In the genomic region with DNA sequence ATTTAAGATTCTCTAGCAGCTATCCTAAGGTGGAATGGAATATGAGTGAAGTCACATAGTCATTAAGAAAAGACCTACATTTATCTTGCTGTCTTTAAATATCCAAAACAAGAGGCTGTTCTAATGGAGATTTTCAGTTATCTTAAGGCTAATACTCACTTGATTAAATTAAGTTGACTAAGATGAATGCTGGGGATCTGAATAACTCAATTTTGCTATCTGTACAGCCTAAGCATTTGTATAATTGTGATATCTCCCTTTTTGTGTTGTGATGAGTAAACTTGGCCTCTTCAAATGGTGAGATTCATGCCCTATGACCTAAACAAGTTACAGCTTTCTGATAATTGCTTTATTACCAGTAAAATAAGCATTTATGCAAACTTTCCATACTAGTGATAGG, we compare ENCODE assay signal across 17 cellular contexts.
"Had no signal": no experiment of that assay in that cellular context is flagged by ENCODE, and none has a peak within 500 bp of the region (broad histone marks: within the 10 kb centered on the region; RNA-seq: fewer than 3 reads in every experiment).

No MANE protein-coding gene starts in this region.

- DNase-seq: KBM-7, MM.1S, NCI-H1092 treated with DMSO at 0.1 percent for 48 hours, NCI-H1436, NCI-H187, NCI-H2029, NCI-H2081 treated with DMSO at 0.1 percent for 48 hours, NCI-H2171 treated with DMSO at 0.1 percent for 48 hours, NCI-H345, NCI-H446 treated with DMSO at 0.1 percent for 48 hours, NCI-H510A treated with DMSO at 0.1 percent for 48 hours, NCI-H526, Right ventricle myocardium superior, RPMI8226, SIG-M5, SW 1271, T-cell had no signal

- ATAC-seq: T-cell had no signal
